In genomic region chr5:141762790-141763368, GRCh38 we compare ENCODE assay signal across 3 cellular contexts.
TF ChIP-seq lines count a peak whose summit lies in the region.

No MANE protein-coding gene starts in this region.

TF ChIP-seq in HCT116, 20 proteins besides CTCF, POLR2A, EP300 and RAD21 (continued from another document):
- TF ChIP-seq, protein P1, sequence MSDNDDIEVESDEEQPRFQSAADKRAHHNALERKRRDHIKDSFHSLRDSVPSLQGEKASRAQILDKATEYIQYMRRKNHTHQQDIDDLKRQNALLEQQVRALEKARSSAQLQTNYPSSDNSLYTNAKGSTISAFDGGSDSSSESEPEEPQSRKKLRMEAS (IDR thresholded peaks at IDR 0.05), result no peak
- TF ChIP-seq CEBPB (IDR thresholded peaks at IDR 0.05; ENCODE audit: low read depth) (no peak), EZH2 (IDR thresholded peaks at IDR 0.05) (no peak), YY1 (IDR thresholded peaks at IDR 0.05; ENCODE audit: extremely low read depth, insufficient replicate concordance, low read depth, low read length) (no peak), ZFX (IDR thresholded peaks at IDR 0.05) (no peak), ELF1 (IDR thresholded peaks at IDR 0.05; ENCODE audit: borderline replicate concordance, low read depth) (no peak), ZBTB33 (IDR thresholded peaks at IDR 0.05; ENCODE audit: extremely low read depth, insufficient replicate concordance, low read length) (no peak), POLR2AphosphoS5 (IDR thresholded peaks at IDR 0.05; ENCODE audit: low read depth, low read length) (no peak), SP1 (IDR thresholded peaks at IDR 0.05; ENCODE audit: low read depth) (no peak), JUND (IDR thresholded peaks at IDR 0.05) (no peak)
- TF ChIP-seq, protein P2, sequence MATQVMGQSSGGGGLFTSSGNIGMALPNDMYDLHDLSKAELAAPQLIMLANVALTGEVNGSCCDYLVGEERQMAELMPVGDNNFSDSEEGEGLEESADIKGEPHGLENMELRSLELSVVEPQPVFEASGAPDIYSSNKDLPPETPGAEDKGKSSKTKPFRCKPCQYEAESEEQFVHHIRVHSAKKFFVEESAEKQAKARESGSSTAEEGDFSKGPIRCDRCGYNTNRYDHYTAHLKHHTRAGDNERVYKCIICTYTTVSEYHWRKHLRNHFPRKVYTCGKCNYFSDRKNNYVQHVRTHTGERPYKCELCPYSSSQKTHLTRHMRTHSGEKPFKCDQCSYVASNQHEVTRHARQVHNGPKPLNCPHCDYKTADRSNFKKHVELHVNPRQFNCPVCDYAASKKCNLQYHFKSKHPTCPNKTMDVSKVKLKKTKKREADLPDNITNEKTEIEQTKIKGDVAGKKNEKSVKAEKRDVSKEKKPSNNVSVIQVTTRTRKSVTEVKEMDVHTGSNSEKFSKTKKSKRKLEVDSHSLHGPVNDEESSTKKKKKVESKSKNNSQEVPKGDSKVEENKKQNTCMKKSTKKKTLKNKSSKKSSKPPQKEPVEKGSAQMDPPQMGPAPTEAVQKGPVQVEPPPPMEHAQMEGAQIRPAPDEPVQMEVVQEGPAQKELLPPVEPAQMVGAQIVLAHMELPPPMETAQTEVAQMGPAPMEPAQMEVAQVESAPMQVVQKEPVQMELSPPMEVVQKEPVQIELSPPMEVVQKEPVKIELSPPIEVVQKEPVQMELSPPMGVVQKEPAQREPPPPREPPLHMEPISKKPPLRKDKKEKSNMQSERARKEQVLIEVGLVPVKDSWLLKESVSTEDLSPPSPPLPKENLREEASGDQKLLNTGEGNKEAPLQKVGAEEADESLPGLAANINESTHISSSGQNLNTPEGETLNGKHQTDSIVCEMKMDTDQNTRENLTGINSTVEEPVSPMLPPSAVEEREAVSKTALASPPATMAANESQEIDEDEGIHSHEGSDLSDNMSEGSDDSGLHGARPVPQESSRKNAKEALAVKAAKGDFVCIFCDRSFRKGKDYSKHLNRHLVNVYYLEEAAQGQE (IDR thresholded peaks at IDR 0.05; ENCODE audit: low read depth), result no peak
- TF ChIP-seq, protein P3, sequence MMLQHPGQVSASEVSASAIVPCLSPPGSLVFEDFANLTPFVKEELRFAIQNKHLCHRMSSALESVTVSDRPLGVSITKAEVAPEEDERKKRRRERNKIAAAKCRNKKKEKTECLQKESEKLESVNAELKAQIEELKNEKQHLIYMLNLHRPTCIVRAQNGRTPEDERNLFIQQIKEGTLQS (IDR thresholded peaks at IDR 0.05), result no peak

TF ChIP-seq in GM12878, 131 proteins besides CTCF, POLR2A, EP300 and RAD21 (continued from another document):
- TF ChIP-seq SIX5 (IDR thresholded peaks at IDR 0.05; ENCODE audit: low read depth, low read length, severe bottlenecking), result no peak
- peak; percentile 88 for TF ChIP-seq SPI1 (IDR thresholded peaks at IDR 0.05; ENCODE audit: borderline replicate concordance, insufficient read depth, low read depth, low read length)
- TF ChIP-seq CEBPZ (IDR thresholded peaks at IDR 0.05; ENCODE audit: low read depth, low read length), result no peak
- TF ChIP-seq ZNF207 (IDR thresholded peaks at IDR 0.05; ENCODE audit: borderline replicate concordance), result no peak
- TF ChIP-seq MTA3 (IDR thresholded peaks at IDR 0.05; ENCODE audit: borderline replicate concordance, low read length), result no peak
- TF ChIP-seq RB1 (IDR thresholded peaks at IDR 0.05; ENCODE audit: borderline replicate concordance), result no peak
- TF ChIP-seq POLR2AphosphoS2 (IDR thresholded peaks at IDR 0.05; ENCODE audit: low read depth, low read length), result no peak
- TF ChIP-seq BACH1 (IDR thresholded peaks at IDR 0.05; ENCODE audit: borderline replicate concordance), result no peak
- TF ChIP-seq SIN3A (IDR thresholded peaks at IDR 0.05; ENCODE audit: low read depth, low read length), result no peak
- TF ChIP-seq JUND (IDR thresholded peaks at IDR 0.05; ENCODE audit: low read depth, low read length), result no peak
- no peak for TF ChIP-seq SREBF2 (IDR thresholded peaks at IDR 0.05; ENCODE audit: low read length)
- TF ChIP-seq KAT2A (conservative IDR thresholded peaks at IDR 0.05; ENCODE audit: control insufficient read depth, low read depth, low read length), result no peak

TF ChIP-seq in SK-N-SH, 30 proteins besides CTCF, POLR2A, EP300 and RAD21 (continued from another document):
- TF ChIP-seq, protein P2 (IDR thresholded peaks at IDR 0.05; ENCODE audit: low read depth, low read length), result no peak
- TF ChIP-seq ZBTB33 (IDR thresholded peaks at IDR 0.05; ENCODE audit: borderline replicate concordance, low read depth), result no peak
- no peak for TF ChIP-seq TCF12 (IDR thresholded peaks at IDR 0.05)
- TF ChIP-seq RXRA (IDR thresholded peaks at IDR 0.05; ENCODE audit: borderline replicate concordance, low read depth), result no peak
- TF ChIP-seq MEF2A (IDR thresholded peaks at IDR 0.05; ENCODE audit: borderline replicate concordance, low read depth), result no peak
- TF ChIP-seq SIN3A (IDR thresholded peaks at IDR 0.05; ENCODE audit: borderline replicate concordance, low read depth, low read length), result no peak
- TF ChIP-seq EZH2phosphoT487 (IDR thresholded peaks at IDR 0.05; ENCODE audit: borderline replicate concordance, low read depth), result no peak
- TF ChIP-seq YY1 (IDR thresholded peaks at IDR 0.05; ENCODE audit: low read depth), result no peak
- no peak for TF ChIP-seq FOXJ3 (CRISPR knock-in tag; IDR thresholded peaks at IDR 0.05)
- TF ChIP-seq FOXM1 (IDR thresholded peaks at IDR 0.05; ENCODE audit: low read depth), result no peak
